1 cellular context compared by ENCODE assay signal in genomic region chr18:80881-81280, GRCh38.
TF ChIP-seq lines count a peak whose summit lies in the region.

No MANE protein-coding gene starts in this region.

TF ChIP-seq in HepG2, 621 proteins besides CTCF, POLR2A, EP300 and RAD21 (continued from another document):
- peak; percentile 77 for TF ChIP-seq ZNF282 (IDR thresholded peaks at IDR 0.05; ENCODE audit: partially characterized antibody)
- peak; percentile 97 for TF ChIP-seq ZNF646 (CRISPR knock-in tag; IDR thresholded peaks at IDR 0.05)
- 0 out of 2 replicates have a peak, but pooled peaks have one; percentile 23 for TF ChIP-seq FOXK2 (IDR thresholded peaks at IDR 0.05)
- TF ChIP-seq NBN (conservative IDR thresholded peaks at IDR 0.05), result 0 out of 2 replicates have a peak, but pooled peaks have one; percentile 46
